16 cellular contexts compared by ENCODE assay signal in the genomic region with DNA sequence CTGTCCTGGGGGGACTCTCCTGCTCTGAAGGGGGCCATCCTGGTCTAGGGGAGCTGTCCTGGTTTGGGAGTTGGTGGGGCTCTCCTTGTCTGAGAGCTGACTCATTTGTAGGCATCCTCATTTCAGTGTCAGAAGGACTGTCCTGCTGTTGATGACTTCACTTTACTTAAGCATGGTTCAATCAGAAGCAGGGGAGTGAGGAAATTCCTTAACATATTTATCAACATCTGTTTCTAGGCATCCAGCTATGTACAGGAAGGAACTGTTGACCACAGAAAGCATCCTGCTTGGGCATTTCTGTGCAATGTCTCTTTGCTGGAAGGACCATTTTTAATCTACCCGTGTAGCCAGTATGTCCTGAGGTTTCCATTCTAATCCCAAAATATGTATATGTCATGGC.
DNase-seq lines count a peak whose midpoint lies in the region; ATAC-seq and TF ChIP-seq lines count a peak whose summit lies in the region.
"Had no signal": no experiment of that assay in that cellular context is flagged by ENCODE, and none has a peak within 500 bp of the region (broad histone marks: within the 10 kb centered on the region; RNA-seq: fewer than 3 reads in every experiment).

No MANE protein-coding gene starts in this region.

- H3K27ac ChIP-seq in SK-N-SH (ENCODE audit: low read depth in 2 of 2, low read length in 1 of 2), result peak overlapping the region; percentile 75 to 81
- H3K27ac ChIP-seq: gastroesophageal sphincter, sigmoid colon had no signal

- TF ChIP-seq CTCF in SK-N-SH (IDR thresholded peaks at IDR 0.05) (no peak), osteocyte (IDR thresholded peaks at IDR 0.05) (no peak)

- H3K27ac Mint-ChIP-seq in osteocyte (ENCODE audit: unreplicated experiment), result peak overlapping the region; percentile 55
- no peak overlapping the region for H3K27ac Mint-ChIP-seq in activated CD4-positive, alpha-beta T cell treated with anti-CD3 and anti-CD28 coated beads, Interleukin-2, amount 10 ng/mL, durations not matched to agents 7 days and 5 days
- H3K27ac Mint-ChIP-seq: activated naive CD4-positive, alpha-beta T cell treated with anti-CD3 and anti-CD28 coated beads for 36 hours; naive thymus-derived CD4-positive, alpha-beta T cell had no signal

- H3K27me3 Mint-ChIP-seq in osteocyte (ENCODE audit: unreplicated experiment), result no peaks in the 10 kb centered on the region
- H3K27me3 Mint-ChIP-seq in activated CD4-positive, alpha-beta T cell treated with anti-CD3 and anti-CD28 coated beads, Interleukin-2, amount 10 ng/mL, durations not matched to agents 7 days and 5 days, result no peaks in the 10 kb centered on the region

- H2AFZ ChIP-seq in SK-N-SH (ENCODE audit: low read depth), result no peak overlapping the region

- peaks cover 24% of the 10 kb centered on the region for H3F3A ChIP-seq in SK-N-SH (replicated peaks; ENCODE audit: insufficient read depth)

- no peaks in the 10 kb centered on the region for H3K27me3 ChIP-seq in SK-N-SH (ENCODE audit: insufficient read depth)
- H3K27me3 ChIP-seq: gastroesophageal sphincter, sigmoid colon had no signal

- no peak overlapping the region for H3K4me3 ChIP-seq in SK-N-SH (ENCODE audit: low read depth in 2 of 2, low read length in 1 of 2)
- H3K4me3 ChIP-seq: gastroesophageal sphincter, sigmoid colon had no signal

- DNase-seq in EH (ENCODE audit: low read depth) (peak; percentile 93), SK-N-SH (no peak), fibroblast of gingiva (ENCODE audit: low read depth) (peak; percentile 69), osteocyte (ENCODE audit: extremely low spot score, unreplicated experiment) (no peak), CD1c-positive myeloid dendritic cell (ENCODE audit: extremely low spot score) (no peak)
- no peak for DNase-seq in activated CD4-positive, alpha-beta T cell treated with anti-CD3 and anti-CD28 coated beads, Interleukin-2, amount 10 ng/mL, durations not matched to agents 7 days and 5 days
- DNase-seq: activated naive CD4-positive, alpha-beta T cell treated with anti-CD3 and anti-CD28 coated beads for 36 hours; Karpas-422; naive thymus-derived CD4-positive, alpha-beta T cell; NCI-H2029; NCI-H82; Right ventricle myocardium superior; sigmoid colon had no signal

- H3K9me3 ChIP-seq in SK-N-SH, result no peaks in the 10 kb centered on the region
- H3K9me3 ChIP-seq: gastroesophageal sphincter, sigmoid colon had no signal

- no peaks in the 10 kb centered on the region for H3K36me3 Mint-ChIP-seq in osteocyte (ENCODE audit: unreplicated experiment)
- no peaks in the 10 kb centered on the region for H3K36me3 Mint-ChIP-seq in activated CD4-positive, alpha-beta T cell treated with anti-CD3 and anti-CD28 coated beads, Interleukin-2, amount 10 ng/mL, durations not matched to agents 7 days and 5 days (ENCODE audit: low read depth)
- H3K36me3 Mint-ChIP-seq: naive thymus-derived CD4-positive, alpha-beta T cell had no signal

- H3K4me2 ChIP-seq in SK-N-SH, result peak overlapping the region; percentile 24

- CTCF ChIA-PET in SK-N-SH (lab: Yijun Ruan, JAX), result interaction anchor here (0.6 kb wide), 1 partner anchor 49 kb away, joined by 5 read pairs; no protein-coding TSS in a partner anchor
- CTCF ChIA-PET in activated CD4-positive, alpha-beta T cell treated with anti-CD3 and anti-CD28 coated beads, Interleukin-2, amount 10 ng/mL, durations not matched to agents 7 days and 5 days (lab: Charles Lee), result no interaction called here

- peaks cover 52% of the 10 kb centered on the region for H3K4me1 Mint-ChIP-seq in osteocyte (ENCODE audit: unreplicated experiment)
- no peaks in the 10 kb centered on the region for H3K4me1 Mint-ChIP-seq in activated CD4-positive, alpha-beta T cell treated with anti-CD3 and anti-CD28 coated beads, Interleukin-2, amount 10 ng/mL, durations not matched to agents 7 days and 5 days
- H3K4me1 Mint-ChIP-seq: naive thymus-derived CD4-positive, alpha-beta T cell had no signal

- POLR2A ChIA-PET in SK-N-SH (lab: Yijun Ruan, JAX), result no interaction called here
- POLR2A ChIA-PET in activated CD4-positive, alpha-beta T cell treated with anti-CD3 and anti-CD28 coated beads, Interleukin-2, amount 10 ng/mL, durations not matched to agents 7 days and 5 days (lab: Charles Lee), result no interaction called here

- no peaks in the 10 kb centered on the region for H3K36me3 ChIP-seq in SK-N-SH (replicated peaks in 1 of 2; ENCODE audit: control insufficient read depth in 1 of 2, insufficient read depth in 2 of 2, low read length in 1 of 2)
- H3K36me3 ChIP-seq: gastroesophageal sphincter, sigmoid colon had no signal

- H3K4me1 ChIP-seq in SK-N-SH (ENCODE audit: control insufficient read depth in 1 of 2, insufficient read depth in 2 of 2, low read depth in 1 of 2, low read length in 1 of 2), result peaks cover 0 to 6% of the 10 kb centered on the region in 2 experiments; a peak in 2 of 4 replicates

- H3K4me3 Mint-ChIP-seq in osteocyte (ENCODE audit: unreplicated experiment), result no peak overlapping the region
- no peak overlapping the region for H3K4me3 Mint-ChIP-seq in activated CD4-positive, alpha-beta T cell treated with anti-CD3 and anti-CD28 coated beads, Interleukin-2, amount 10 ng/mL, durations not matched to agents 7 days and 5 days
- H3K4me3 Mint-ChIP-seq: activated naive CD4-positive, alpha-beta T cell treated with anti-CD3 and anti-CD28 coated beads for 36 hours; naive thymus-derived CD4-positive, alpha-beta T cell had no signal

- 20% methylated on average over 1 of the region's 1 CpG for WGBS in SK-N-SH (ENCODE audit: low lambda C conversion rate)

- TF ChIP-seq RAD21 in SK-N-SH (IDR thresholded peaks at IDR 0.05; ENCODE audit: low read length), result no peak

- TF ChIP-seq EP300 in SK-N-SH (IDR thresholded peaks at IDR 0.05; ENCODE audit: borderline replicate concordance in 1 of 2, low read depth in 1 of 2, low read length in 1 of 2), result peak; percentile 39 to 77; a peak in 2 of 4 replicates

- H4K20me1 ChIP-seq in SK-N-SH (ENCODE audit: insufficient read depth), result no peaks in the 10 kb centered on the region

- ATAC-seq in HG03457 (IDR thresholded peaks at IDR 0.05; ENCODE audit: unreplicated experiment) (no peak), GM21515 (IDR thresholded peaks at IDR 0.05; ENCODE audit: unreplicated experiment) (no peak)
- ATAC-seq: gastroesophageal sphincter; naive thymus-derived CD4-positive, alpha-beta T cell had no signal

- H3K9me3 Mint-ChIP-seq in osteocyte (ENCODE audit: unreplicated experiment), result no peaks in the 10 kb centered on the region
- H3K9me3 Mint-ChIP-seq in activated CD4-positive, alpha-beta T cell treated with anti-CD3 and anti-CD28 coated beads, Interleukin-2, amount 10 ng/mL, durations not matched to agents 7 days and 5 days, result no peaks in the 10 kb centered on the region

- peak overlapping the region; percentile 36; the same call in 1 of the 2 replicates for H3K9ac ChIP-seq in SK-N-SH

- H3K9me2 ChIP-seq in SK-N-SH, result no peaks in the 10 kb centered on the region

- no peaks in the 10 kb centered on the region for H3K79me2 ChIP-seq in SK-N-SH (ENCODE audit: insufficient read depth)

TF ChIP-seq in SK-N-SH, 30 proteins besides CTCF, POLR2A, EP300 and RAD21 (continues in another document):
- TF ChIP-seq, protein P1, sequence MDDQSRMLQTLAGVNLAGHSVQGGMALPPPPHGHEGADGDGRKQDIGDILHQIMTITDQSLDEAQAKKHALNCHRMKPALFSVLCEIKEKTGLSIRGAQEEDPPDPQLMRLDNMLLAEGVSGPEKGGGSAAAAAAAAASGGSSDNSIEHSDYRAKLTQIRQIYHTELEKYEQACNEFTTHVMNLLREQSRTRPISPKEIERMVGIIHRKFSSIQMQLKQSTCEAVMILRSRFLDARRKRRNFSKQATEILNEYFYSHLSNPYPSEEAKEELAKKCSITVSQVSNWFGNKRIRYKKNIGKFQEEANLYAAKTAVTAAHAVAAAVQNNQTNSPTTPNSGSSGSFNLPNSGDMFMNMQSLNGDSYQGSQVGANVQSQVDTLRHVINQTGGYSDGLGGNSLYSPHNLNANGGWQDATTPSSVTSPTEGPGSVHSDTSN (IDR thresholded peaks at IDR 0.05), result peak; percentile 55; the same call in 1 of the 2 replicates
- TF ChIP-seq RFX5 (IDR thresholded peaks at IDR 0.05; ENCODE audit: low read length) (no peak), EZH2phosphoT487 (IDR thresholded peaks at IDR 0.05; ENCODE audit: borderline replicate concordance, low read depth) (no peak), NFIC (IDR thresholded peaks at IDR 0.05; ENCODE audit: borderline replicate concordance) (no peak), RCOR1 (IDR thresholded peaks at IDR 0.05; ENCODE audit: low read length) (no peak)
- TF ChIP-seq, protein P2, sequence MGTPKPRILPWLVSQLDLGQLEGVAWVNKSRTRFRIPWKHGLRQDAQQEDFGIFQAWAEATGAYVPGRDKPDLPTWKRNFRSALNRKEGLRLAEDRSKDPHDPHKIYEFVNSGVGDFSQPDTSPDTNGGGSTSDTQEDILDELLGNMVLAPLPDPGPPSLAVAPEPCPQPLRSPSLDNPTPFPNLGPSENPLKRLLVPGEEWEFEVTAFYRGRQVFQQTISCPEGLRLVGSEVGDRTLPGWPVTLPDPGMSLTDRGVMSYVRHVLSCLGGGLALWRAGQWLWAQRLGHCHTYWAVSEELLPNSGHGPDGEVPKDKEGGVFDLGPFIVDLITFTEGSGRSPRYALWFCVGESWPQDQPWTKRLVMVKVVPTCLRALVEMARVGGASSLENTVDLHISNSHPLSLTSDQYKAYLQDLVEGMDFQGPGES (IDR thresholded peaks at IDR 0.05; ENCODE audit: low read depth, low read length), result no peak

Comparison
In these comparisons a context has a peak if more than half of its experiments do, and no peak if none do; other contexts are left out.
1. DNase-seq: peak in EH (single experiment) and fibroblast of gingiva (single experiment); none in SK-N-SH (single experiment), osteocyte (single experiment), CD1c-positive myeloid dendritic cell (single experiment) and activated CD4-positive, alpha-beta T cell treated with anti-CD3 and anti-CD28 coated beads, Interleukin-2, amount 10 ng/mL, durations not matched to agents 7 days and 5 days (single experiment).